In the genomic region with DNA sequence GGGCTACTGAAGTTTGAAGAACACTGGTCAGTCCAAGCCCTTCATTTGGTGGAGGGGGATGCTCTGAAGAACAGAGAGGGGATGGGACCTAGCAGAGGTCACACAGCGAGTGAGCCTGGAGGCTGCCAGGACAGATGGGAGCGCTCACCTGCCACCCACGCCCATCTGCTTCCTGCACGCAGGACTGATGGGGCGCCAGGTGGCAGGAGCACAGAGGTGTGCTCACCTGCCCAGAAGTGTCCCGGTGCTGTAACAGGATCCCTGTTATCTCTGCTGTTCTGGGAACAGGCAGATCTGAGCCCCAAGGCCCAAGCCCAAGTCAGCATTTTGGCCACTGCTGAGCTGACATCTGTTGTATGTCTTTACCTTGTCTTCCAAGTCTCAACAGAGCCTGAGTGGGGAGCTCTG, we compare ENCODE assay signal across 12 cellular contexts. TPM values are rescaled to one million over a fixed set of nuclear protein-coding genes. Genes with fewer than 3 reads are reported as not detected.
DNase-seq lines count a peak whose midpoint lies in the region; ATAC-seq, FAIRE-seq and TF ChIP-seq lines count a peak whose summit lies in the region.
"Had no signal": no experiment of that assay in that cellular context is flagged by ENCODE, and none has a peak within 500 bp of the region (broad histone marks: within the 10 kb centered on the region; RNA-seq: fewer than 3 reads in every experiment).

No MANE protein-coding gene starts in this region.

- H3K36me3 Mint-ChIP-seq in T-helper 2 cell treated with Interferon-gamma antibody and Interleukin-4, amounts not matched to agents 5 μg/mL and 100 μg/mL, for 36 hours (ENCODE audit: low read depth): no peaks in the 10 kb centered on the region

- FAIRE-seq in frontal cortex (lab: Jason Lieb, UNC): no peak

- H3K27ac ChIP-seq in foreskin keratinocyte: no peak overlapping the region
- peak overlapping the region; percentile 36 to 62 for H3K27ac ChIP-seq in thoracic aorta

- ATAC-seq in foreskin keratinocyte: peak; percentile 45
- ATAC-seq in thoracic aorta (ENCODE audit: insufficient number of reproducible peaks, low FRiP score, low read depth): no peak
- ATAC-seq in GM18520 (IDR thresholded peaks at IDR 0.05; ENCODE audit: unreplicated experiment): no peak

- H3K4me1 Mint-ChIP-seq in T-helper 2 cell treated with Interferon-gamma antibody and Interleukin-4, amounts not matched to agents 5 μg/mL and 100 μg/mL, for 36 hours (ENCODE audit: low read depth): no peaks in the 10 kb centered on the region

- H3K4me3 Mint-ChIP-seq in T-helper 2 cell treated with Interferon-gamma antibody and Interleukin-4, amounts not matched to agents 5 μg/mL and 100 μg/mL, for 36 hours: no peak overlapping the region

- TF ChIP-seq CTCF in foreskin keratinocyte (conservative IDR thresholded peaks at IDR 0.05): peak; percentile 28
- TF ChIP-seq CTCF in thoracic aorta (IDR thresholded peaks at IDR 0.05): no peak

- no peak overlapping the region for H3K4me3 ChIP-seq in thoracic aorta
- H3K4me3 ChIP-seq: adrenal gland had no signal

- no peaks in the 10 kb centered on the region for H3K27me3 ChIP-seq in foreskin keratinocyte
- no peaks in the 10 kb centered on the region for H3K27me3 ChIP-seq in thoracic aorta (replicated peaks; ENCODE audit: insufficient read depth)
- H3K27me3 ChIP-seq: adrenal gland had no signal

- H3K36me3 ChIP-seq in thoracic aorta: no peaks in the 10 kb centered on the region
- H3K36me3 ChIP-seq: adrenal gland had no signal

- H3K27me3 Mint-ChIP-seq in T-helper 2 cell treated with Interferon-gamma antibody and Interleukin-4, amounts not matched to agents 5 μg/mL and 100 μg/mL, for 36 hours (ENCODE audit: low read depth): no peaks in the 10 kb centered on the region

- H3K27ac Mint-ChIP-seq in T-helper 2 cell treated with Interferon-gamma antibody and Interleukin-4, amounts not matched to agents 5 μg/mL and 100 μg/mL, for 36 hours: no peak overlapping the region

- H3K9me3 Mint-ChIP-seq in T-helper 2 cell treated with Interferon-gamma antibody and Interleukin-4, amounts not matched to agents 5 μg/mL and 100 μg/mL, for 36 hours: no peaks in the 10 kb centered on the region

- peaks cover 17% of the 10 kb centered on the region for H3K4me1 ChIP-seq in foreskin keratinocyte
- peaks cover 7 to 30% of the 10 kb centered on the region in 2 donors for H3K4me1 ChIP-seq in thoracic aorta (ENCODE audit: control insufficient read depth in 1 of 2, low read depth in 2 of 2)

- H3K9me3 ChIP-seq in thoracic aorta: no peaks in the 10 kb centered on the region
- H3K9me3 ChIP-seq: adrenal gland had no signal

- DNase-seq in NCI-H1417 (lab: John Stamatoyannopoulos, UW): peak in 2 of 3 experiments; percentile 32 to 64
- no peak for DNase-seq in NCI-H1417 treated with DMSO at 0.1 percent for 48 hours (lab: John Stamatoyannopoulos, UW)
- DNase-seq in NCI-H526 (lab: John Stamatoyannopoulos, UW): peak; percentile 32 to 75
- no peak for DNase-seq in foreskin keratinocyte
- no peak for DNase-seq in thoracic aorta (ENCODE audit: low spot score)
- DNase-seq in T-helper 2 cell treated with Interferon-gamma antibody and Interleukin-4, amounts not matched to agents 5 μg/mL and 100 μg/mL, for 36 hours (ENCODE audit: low spot score): no peak
- no peak for DNase-seq in frontal cortex (ENCODE audit: low spot score in 2 of 2)
- DNase-seq: Karpas-422; stimulated activated CD4-positive, alpha-beta T cell treated with anti-CD3 and anti-CD28 coated beads, Interleukin-2, amount 100 ng/mL, for 48 hours; T1000 had no signal

RNA-seq across cellular contexts. Expression of gene EPHB2, which starts 40.5 kb away (rescaled TPM):
- total RNA-seq in foreskin keratinocyte: 0.14 TPM in 1 of 2 replicates, not detected in the other
- 0.02 and 0.06 TPM in 2 replicates for polyA plus RNA-seq in foreskin keratinocyte
- 10 to 100 TPM in 1 of 2 donors, 1 to 10 TPM in 1; 9.3 to 10.0 TPM for total RNA-seq in thoracic aorta
- 22.8 TPM for total RNA-seq in frontal cortex

Comparison
In these comparisons a context has a peak if more than half of its experiments do, and no peak if none do; other contexts are left out.
1. DNase-seq: peak in NCI-H1417 (2 of 3) and NCI-H526 (2 of 2); none in NCI-H1417 treated with DMSO at 0.1 percent for 48 hours (single experiment), foreskin keratinocyte (0 of 2), thoracic aorta (single experiment), T-helper 2 cell treated with Interferon-gamma antibody and Interleukin-4, amounts not matched to agents 5 μg/mL and 100 μg/mL, for 36 hours (single experiment) and frontal cortex (0 of 2).